ENCODE assay signal across 9 cellular contexts in the genomic region with DNA sequence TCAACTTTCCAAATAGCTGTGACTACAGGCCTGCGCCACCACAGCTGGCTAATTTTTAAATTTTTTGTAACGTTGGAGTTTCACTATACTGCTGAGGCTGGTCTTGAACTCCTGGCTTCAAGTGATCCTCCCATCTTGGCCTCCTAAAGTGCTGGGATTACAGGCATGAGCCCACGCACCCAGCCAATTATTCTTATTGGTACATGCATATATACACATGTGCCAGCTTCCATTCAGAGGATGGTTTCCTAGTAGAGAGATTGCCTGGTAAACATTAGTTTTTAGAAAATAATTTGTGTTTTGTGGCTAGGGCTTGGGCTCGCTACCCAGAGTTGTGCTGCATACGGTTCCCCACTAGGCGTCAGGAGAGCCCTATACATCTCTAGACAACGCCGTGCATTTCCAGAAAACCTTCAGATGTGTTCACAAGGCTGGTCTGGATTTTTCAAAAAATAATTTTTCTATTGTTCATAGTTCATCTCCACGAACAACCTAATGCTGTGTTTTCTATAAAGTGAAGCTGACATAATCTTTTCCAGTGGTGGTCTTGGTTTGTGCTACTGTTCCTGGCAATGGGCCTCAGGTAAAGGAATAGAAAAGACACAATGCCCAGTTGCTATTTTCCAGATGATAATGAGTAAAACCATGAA. TPM values are rescaled to one million over a fixed set of nuclear protein-coding genes. Genes with fewer than 3 reads are reported as not detected.
A peak's percentile ranks its signal among the peaks of the same experiment; 100 is the strongest.
DNase-seq lines count a peak whose midpoint lies in the region; ATAC-seq and TF ChIP-seq lines count a peak whose summit lies in the region.
"Had no signal": no experiment of that assay in that cellular context is flagged by ENCODE, and none has a peak within 500 bp of the region (broad histone marks: within the 10 kb centered on the region; RNA-seq: fewer than 3 reads in every experiment).

No MANE protein-coding gene starts in this region.

- no peaks in the 10 kb centered on the region for H3K4me1 ChIP-seq in endodermal cell (ENCODE audit: control insufficient read depth, insufficient read depth, low read length)

- H3K9me3 Mint-ChIP-seq in activated CD4-positive, alpha-beta T cell treated with anti-CD3 and anti-CD28 coated beads, Interleukin-2, amount 10 ng/mL, durations not matched to agents 7 days and 5 days, result no peaks in the 10 kb centered on the region
- H3K9me3 Mint-ChIP-seq in endodermal cell (no peaks in the 10 kb centered on the region), memory B cell (no peaks in the 10 kb centered on the region)

- no peak overlapping the region for H3K4me3 Mint-ChIP-seq in activated CD4-positive, alpha-beta T cell treated with anti-CD3 and anti-CD28 coated beads, Interleukin-2, amount 10 ng/mL, durations not matched to agents 7 days and 5 days
- H3K4me3 Mint-ChIP-seq in endodermal cell (no peak overlapping the region), memory B cell (no peak overlapping the region)
- H3K4me3 Mint-ChIP-seq: activated naive CD8-positive, alpha-beta T cell had no signal

- POLR2A ChIA-PET in activated CD4-positive, alpha-beta T cell treated with anti-CD3 and anti-CD28 coated beads, Interleukin-2, amount 10 ng/mL, durations not matched to agents 7 days and 5 days (lab: Charles Lee), result no interaction called here

- H3K27ac ChIP-seq in endodermal cell (ENCODE audit: low read depth, low read length), result no peak overlapping the region

- ATAC-seq in memory B cell (ENCODE audit: low read depth) (peak; percentile 98), HG02884 (IDR thresholded peaks at IDR 0.05; ENCODE audit: unreplicated experiment) (no peak)

- in situ Hi-C loops in G401 (cut with HindIII; ENCODE audit: low sequenced_read_pairs), result no loop called here

- WGBS in endodermal cell (ENCODE audit: insufficient coverage in 1 of 2, insufficient read length in 1 of 2), 2 experiments, result 24 to 29% methylated on average over 6 to 9 of the region's 9 CpGs

- DNase-seq in G401 (ENCODE audit: low spot score) (peak; percentile 76), HCEC 1CT (peak; percentile 66), NCI-H2171 (lab: John Stamatoyannopoulos, UW) (peak; percentile 46), endodermal cell (peak; percentile 78), memory B cell (ENCODE audit: low spot score in 2 of 2) (peak; percentile 31 to 47), stromal cell of bone marrow (ENCODE audit: low read depth) (peak; percentile 55)
- DNase-seq in activated CD4-positive, alpha-beta T cell treated with anti-CD3 and anti-CD28 coated beads, Interleukin-2, amount 10 ng/mL, durations not matched to agents 7 days and 5 days, result peak; percentile 67

- TF ChIP-seq CTCF in endodermal cell (conservative IDR thresholded peaks at IDR 0.05), result peak; percentile 94

- no peaks in the 10 kb centered on the region for H3K36me3 Mint-ChIP-seq in activated CD4-positive, alpha-beta T cell treated with anti-CD3 and anti-CD28 coated beads, Interleukin-2, amount 10 ng/mL, durations not matched to agents 7 days and 5 days (ENCODE audit: low read depth)
- no peaks in the 10 kb centered on the region for H3K36me3 Mint-ChIP-seq in endodermal cell (ENCODE audit: low read depth)
- H3K36me3 Mint-ChIP-seq in memory B cell, result no peaks in the 10 kb centered on the region
- H3K36me3 Mint-ChIP-seq: activated naive CD8-positive, alpha-beta T cell had no signal

- peaks cover 14% of the 10 kb centered on the region for H3K27me3 Mint-ChIP-seq in activated CD4-positive, alpha-beta T cell treated with anti-CD3 and anti-CD28 coated beads, Interleukin-2, amount 10 ng/mL, durations not matched to agents 7 days and 5 days
- H3K27me3 Mint-ChIP-seq in endodermal cell (ENCODE audit: insufficient read depth) (peaks cover 7% of the 10 kb centered on the region), memory B cell (peaks cover 7% of the 10 kb centered on the region)

- H3K27me3 ChIP-seq in endodermal cell (ENCODE audit: control insufficient read depth, insufficient read depth, low read length, poor library complexity, severe bottlenecking), result no peaks in the 10 kb centered on the region

- no peak overlapping the region for H3K9ac ChIP-seq in endodermal cell (ENCODE audit: extremely low read depth, low read length, poor library complexity, severe bottlenecking)

- no peaks in the 10 kb centered on the region for H3K36me3 ChIP-seq in endodermal cell (ENCODE audit: control insufficient read depth, insufficient read depth, low read length)

- CTCF ChIA-PET in activated CD4-positive, alpha-beta T cell treated with anti-CD3 and anti-CD28 coated beads, Interleukin-2, amount 10 ng/mL, durations not matched to agents 7 days and 5 days (lab: Charles Lee), result interaction anchor here (0.6 to 1.2 kb wide), 11 partner anchors 9 to 322 kb away, joined by 3 to 6 read pairs (median 4); partner anchors contain the start of gene PRELID3A

- no peaks in the 10 kb centered on the region for H3K4me1 Mint-ChIP-seq in activated CD4-positive, alpha-beta T cell treated with anti-CD3 and anti-CD28 coated beads, Interleukin-2, amount 10 ng/mL, durations not matched to agents 7 days and 5 days
- no peaks in the 10 kb centered on the region for H3K4me1 Mint-ChIP-seq in endodermal cell
- peaks cover 2% of the 10 kb centered on the region for H3K4me1 Mint-ChIP-seq in memory B cell

- H3K27ac Mint-ChIP-seq in activated CD4-positive, alpha-beta T cell treated with anti-CD3 and anti-CD28 coated beads, Interleukin-2, amount 10 ng/mL, durations not matched to agents 7 days and 5 days, result no peak overlapping the region
- H3K27ac Mint-ChIP-seq in endodermal cell (no peak overlapping the region), memory B cell (no peak overlapping the region)
- H3K27ac Mint-ChIP-seq: activated naive CD8-positive, alpha-beta T cell had no signal

- no peak overlapping the region for H3K4me3 ChIP-seq in endodermal cell (ENCODE audit: low read length)

- H3K9me3 ChIP-seq in endodermal cell (ENCODE audit: control insufficient read depth, low read length), result no peaks in the 10 kb centered on the region

RNA-seq across cellular contexts. Expression of gene AFG3L2, which starts 14.6 kb away (rescaled TPM):
- 84.5 and 107 TPM in 2 replicates for total RNA-seq in G401 (2014; rRNA removed; shearing (Covaris generic))
- total RNA-seq in activated CD4-positive, alpha-beta T cell treated with anti-CD3 and anti-CD28 coated beads, Interleukin-2, amount 10 ng/mL, durations not matched to agents 7 days and 5 days, result 10 to 100 TPM; 35.7 to 36.4 TPM
- 10 to 100 TPM; 47.1 to 49.5 TPM for total RNA-seq in endodermal cell
- 29.8 TPM for polyA plus RNA-seq in endodermal cell (2013, experiment 1 of 2)
- polyA plus RNA-seq in endodermal cell (2013, experiment 2 of 2), result 27.4 TPM

RNA-seq across cellular contexts. Expression of gene PRELID3A, which starts 16.1 kb away (rescaled TPM):
- total RNA-seq in G401 (2014; rRNA removed; shearing (Covaris generic)), result 11.7 and 15.6 TPM in 2 replicates
- total RNA-seq in activated CD4-positive, alpha-beta T cell treated with anti-CD3 and anti-CD28 coated beads, Interleukin-2, amount 10 ng/mL, durations not matched to agents 7 days and 5 days, result 1 to 10 TPM; 1.9 to 2.6 TPM
- total RNA-seq in endodermal cell, result 1 to 10 TPM; 4.9 to 7.5 TPM
- 9.8 TPM for polyA plus RNA-seq in endodermal cell (2013, experiment 1 of 2)
- polyA plus RNA-seq in endodermal cell (2013, experiment 2 of 2), result 9.2 TPM
